8 cellular contexts compared by ENCODE assay signal in the genomic region with DNA sequence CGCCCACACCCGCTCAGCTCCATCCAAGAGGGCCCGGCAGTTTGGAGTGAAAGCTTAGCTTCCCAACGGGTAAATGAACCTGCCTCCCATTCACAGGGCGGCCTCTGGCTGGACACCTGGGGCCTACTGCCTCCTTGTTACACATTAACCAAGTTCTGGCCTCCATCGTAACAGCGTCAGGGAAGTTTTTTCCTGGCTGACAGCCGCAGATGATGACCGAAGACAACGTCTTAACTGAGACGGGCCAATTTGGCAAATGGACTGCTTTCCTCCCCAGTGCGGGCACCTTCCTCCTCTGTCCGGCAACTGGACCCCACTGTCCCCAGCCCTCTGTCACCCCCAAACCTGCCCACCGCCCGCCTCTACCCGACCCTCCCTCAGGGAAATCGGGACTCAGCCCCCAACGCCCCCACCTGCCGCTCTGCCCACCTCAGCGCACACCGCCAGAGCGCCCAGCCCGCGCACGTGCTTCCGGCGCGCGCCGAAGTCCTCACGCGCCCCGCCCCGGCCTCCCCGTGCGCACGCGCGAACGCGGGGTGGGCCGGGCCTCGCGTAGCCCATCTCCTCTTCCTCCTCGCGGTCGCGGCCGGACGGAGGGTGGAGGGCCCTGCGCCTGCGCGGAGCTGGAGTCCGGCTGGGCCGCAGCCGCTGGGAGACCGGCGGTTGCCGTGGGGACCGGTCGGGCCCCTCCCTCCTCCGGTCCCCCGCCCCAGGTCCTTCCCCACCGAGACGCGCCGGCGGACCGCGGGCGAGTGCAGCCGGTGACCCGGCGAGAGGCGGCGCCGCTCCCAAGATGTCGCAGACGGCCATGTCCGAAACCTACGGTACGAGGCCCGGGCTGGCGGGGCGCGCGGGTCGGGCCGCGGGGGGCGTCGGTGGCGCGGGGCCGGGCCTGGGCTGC. TPM values are rescaled to one million over a fixed set of nuclear protein-coding genes. Genes with fewer than 3 reads are reported as not detected.
A peak's percentile ranks its signal among the peaks of the same experiment; 100 is the strongest.
DNase-seq lines count a peak whose midpoint lies in the region; ATAC-seq and TF ChIP-seq lines count a peak whose summit lies in the region.

A gene with protein sequence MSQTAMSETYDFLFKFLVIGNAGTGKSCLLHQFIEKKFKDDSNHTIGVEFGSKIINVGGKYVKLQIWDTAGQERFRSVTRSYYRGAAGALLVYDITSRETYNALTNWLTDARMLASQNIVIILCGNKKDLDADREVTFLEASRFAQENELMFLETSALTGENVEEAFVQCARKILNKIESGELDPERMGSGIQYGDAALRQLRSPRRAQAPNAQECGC (plus strand): TSS at position 565 of the 901 bp plus-strand sequence. CDS start 229 bp downstream, at position 794.

- POLR2A ChIA-PET in AG04450 (lab: Yijun Ruan, JAX): interaction anchor here (0.8 to 1.1 kb wide), 5 partner anchors 10 to 238 kb away, joined by 3 read pairs; a partner anchor contains a TSS

- peaks cover 11% of the 10 kb centered on the region for H3K9me3 ChIP-seq in AG04450 (ENCODE audit: control insufficient read depth, insufficient read depth, low read length)
- H3K9me3 ChIP-seq in liver (ENCODE audit: control insufficient read depth in 4 of 4, low read length in 3 of 4): no peaks in the 10 kb centered on the region

- no peaks in the 10 kb centered on the region for H3K36me3 ChIP-seq in liver (ENCODE audit: control insufficient read depth in 4 of 4, insufficient read depth in 3 of 4, low read depth in 1 of 4, low read length in 3 of 4)

- H3K27ac ChIP-seq in AG04450 (ENCODE audit: low read depth, low read length): peak within 1 kb of the TSS; percentile 3
- H3K27ac ChIP-seq in liver (ENCODE audit: low read depth in 1 of 2, low read length in 2 of 2): peak within 1 kb of the TSS; percentile 93 to 96

- ATAC-seq in GM18873 (IDR thresholded peaks at IDR 0.05; ENCODE audit: low FRiP score, unreplicated experiment) (peak; percentile 70), HG03108 (IDR thresholded peaks at IDR 0.05; ENCODE audit: unreplicated experiment) (peak; percentile 77)

- DNase-seq in AG04450 (ENCODE audit: low read depth, low spot score) (peak; percentile 54), NCI-H524 treated with DMSO at 0.1 percent for 48 hours (lab: John Stamatoyannopoulos, UW) (peak; percentile 23), dermis blood vessel endothelial cell (peak; percentile 93)
- DNase-seq in activated CD4-positive, alpha-beta T cell treated with anti-CD3 and anti-CD28 coated beads, Interleukin-2, amount 50 U/mL, for 24 hours (ENCODE audit: low read depth in 1 of 2, low spot score in 1 of 2): peak; percentile 46 to 62
- peak; percentile 75 for DNase-seq in stimulated activated CD4-positive, alpha-beta T cell treated with anti-CD3 and anti-CD28 coated beads, Interleukin-4, amount 100 ng/mL, for 1 hour

- H3K9ac ChIP-seq in liver (ENCODE audit: low read depth in 1 of 2, low read length in 2 of 2): peak within 1 kb of the TSS; percentile 82 to 94

- CTCF ChIA-PET in AG04450 (lab: Charles Lee): no interaction called here

- H3K27me3 ChIP-seq in AG04450 (ENCODE audit: control insufficient read depth, insufficient read depth, low read length) (no peaks in the 10 kb centered on the region), liver (ENCODE audit: control insufficient read depth in 4 of 4, insufficient read depth in 4 of 4, low read length in 3 of 4) (no peaks in the 10 kb centered on the region)

- H3K4me3 ChIP-seq in AG04450 (ENCODE audit: low read depth, low read length) (peak within 1 kb of the TSS; percentile 68), liver (ENCODE audit: low read depth in 1 of 3, low read length in 3 of 3) (peak within 1 kb of the TSS; percentile 79 to 95 (median 86))

- 5% methylated on average over 95 of the region's 95 CpGs for WGBS in liver

- peaks cover 10 to 49% (median 38%) of the 10 kb centered on the region in 4 donors for H3K4me1 ChIP-seq in liver (ENCODE audit: control insufficient read depth in 4 of 4, insufficient read depth in 4 of 4, low read length in 3 of 4)

- no peak for TF ChIP-seq CTCF in AG04450 (IDR thresholded peaks at IDR 0.05; ENCODE audit: low read depth, low read length)
- TF ChIP-seq CTCF in liver (IDR thresholded peaks at IDR 0.05; ENCODE audit: low read depth, low read length, missing input control): no peak

- TF ChIP-seq RAD21 in liver (IDR thresholded peaks at IDR 0.05): peak; percentile 39 to 46

TF ChIP-seq in liver, 16 proteins besides CTCF, POLR2A, EP300 and RAD21:
- TF ChIP-seq, protein P1, sequence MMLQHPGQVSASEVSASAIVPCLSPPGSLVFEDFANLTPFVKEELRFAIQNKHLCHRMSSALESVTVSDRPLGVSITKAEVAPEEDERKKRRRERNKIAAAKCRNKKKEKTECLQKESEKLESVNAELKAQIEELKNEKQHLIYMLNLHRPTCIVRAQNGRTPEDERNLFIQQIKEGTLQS (IDR thresholded peaks at IDR 0.05): no peak
- TF ChIP-seq NR2F2 (IDR thresholded peaks at IDR 0.05): no peak
- no peak for TF ChIP-seq HNF4G (IDR thresholded peaks at IDR 0.05)
- peak in 1 of 2 donors; percentile 30 for TF ChIP-seq GABPA (IDR thresholded peaks at IDR 0.05 in 1 of 2, conservative IDR thresholded peaks at IDR 0.05 in 1 of 2)
- TF ChIP-seq, protein P2, sequence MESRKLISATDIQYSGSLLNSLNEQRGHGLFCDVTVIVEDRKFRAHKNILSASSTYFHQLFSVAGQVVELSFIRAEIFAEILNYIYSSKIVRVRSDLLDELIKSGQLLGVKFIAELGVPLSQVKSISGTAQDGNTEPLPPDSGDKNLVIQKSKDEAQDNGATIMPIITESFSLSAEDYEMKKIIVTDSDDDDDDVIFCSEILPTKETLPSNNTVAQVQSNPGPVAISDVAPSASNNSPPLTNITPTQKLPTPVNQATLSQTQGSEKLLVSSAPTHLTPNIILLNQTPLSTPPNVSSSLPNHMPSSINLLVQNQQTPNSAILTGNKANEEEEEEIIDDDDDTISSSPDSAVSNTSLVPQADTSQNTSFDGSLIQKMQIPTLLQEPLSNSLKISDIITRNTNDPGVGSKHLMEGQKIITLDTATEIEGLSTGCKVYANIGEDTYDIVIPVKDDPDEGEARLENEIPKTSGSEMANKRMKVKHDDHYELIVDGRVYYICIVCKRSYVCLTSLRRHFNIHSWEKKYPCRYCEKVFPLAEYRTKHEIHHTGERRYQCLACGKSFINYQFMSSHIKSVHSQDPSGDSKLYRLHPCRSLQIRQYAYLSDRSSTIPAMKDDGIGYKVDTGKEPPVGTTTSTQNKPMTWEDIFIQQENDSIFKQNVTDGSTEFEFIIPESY (IDR thresholded peaks at IDR 0.05): no peak
- peak; percentile 90 for TF ChIP-seq TAF1 (conservative IDR thresholded peaks at IDR 0.05)
- TF ChIP-seq, protein P3, sequence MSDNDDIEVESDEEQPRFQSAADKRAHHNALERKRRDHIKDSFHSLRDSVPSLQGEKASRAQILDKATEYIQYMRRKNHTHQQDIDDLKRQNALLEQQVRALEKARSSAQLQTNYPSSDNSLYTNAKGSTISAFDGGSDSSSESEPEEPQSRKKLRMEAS (IDR thresholded peaks at IDR 0.05): peak; percentile 67
- TF ChIP-seq RXRA (IDR thresholded peaks at IDR 0.05): peak; percentile 62 to 79
- peak; percentile 42 to 58 for TF ChIP-seq HNF4A (conservative IDR thresholded peaks at IDR 0.05)
- TF ChIP-seq, protein P4, sequence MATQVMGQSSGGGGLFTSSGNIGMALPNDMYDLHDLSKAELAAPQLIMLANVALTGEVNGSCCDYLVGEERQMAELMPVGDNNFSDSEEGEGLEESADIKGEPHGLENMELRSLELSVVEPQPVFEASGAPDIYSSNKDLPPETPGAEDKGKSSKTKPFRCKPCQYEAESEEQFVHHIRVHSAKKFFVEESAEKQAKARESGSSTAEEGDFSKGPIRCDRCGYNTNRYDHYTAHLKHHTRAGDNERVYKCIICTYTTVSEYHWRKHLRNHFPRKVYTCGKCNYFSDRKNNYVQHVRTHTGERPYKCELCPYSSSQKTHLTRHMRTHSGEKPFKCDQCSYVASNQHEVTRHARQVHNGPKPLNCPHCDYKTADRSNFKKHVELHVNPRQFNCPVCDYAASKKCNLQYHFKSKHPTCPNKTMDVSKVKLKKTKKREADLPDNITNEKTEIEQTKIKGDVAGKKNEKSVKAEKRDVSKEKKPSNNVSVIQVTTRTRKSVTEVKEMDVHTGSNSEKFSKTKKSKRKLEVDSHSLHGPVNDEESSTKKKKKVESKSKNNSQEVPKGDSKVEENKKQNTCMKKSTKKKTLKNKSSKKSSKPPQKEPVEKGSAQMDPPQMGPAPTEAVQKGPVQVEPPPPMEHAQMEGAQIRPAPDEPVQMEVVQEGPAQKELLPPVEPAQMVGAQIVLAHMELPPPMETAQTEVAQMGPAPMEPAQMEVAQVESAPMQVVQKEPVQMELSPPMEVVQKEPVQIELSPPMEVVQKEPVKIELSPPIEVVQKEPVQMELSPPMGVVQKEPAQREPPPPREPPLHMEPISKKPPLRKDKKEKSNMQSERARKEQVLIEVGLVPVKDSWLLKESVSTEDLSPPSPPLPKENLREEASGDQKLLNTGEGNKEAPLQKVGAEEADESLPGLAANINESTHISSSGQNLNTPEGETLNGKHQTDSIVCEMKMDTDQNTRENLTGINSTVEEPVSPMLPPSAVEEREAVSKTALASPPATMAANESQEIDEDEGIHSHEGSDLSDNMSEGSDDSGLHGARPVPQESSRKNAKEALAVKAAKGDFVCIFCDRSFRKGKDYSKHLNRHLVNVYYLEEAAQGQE (IDR thresholded peaks at IDR 0.05): peak; percentile 93
- peak in 1 of 2 donors; percentile 69 for TF ChIP-seq EGR1 (IDR thresholded peaks at IDR 0.05; ENCODE audit: low read depth in 2 of 2)
- TF ChIP-seq FOXA2 (IDR thresholded peaks at IDR 0.05): peak; percentile 73
- TF ChIP-seq YY1 (IDR thresholded peaks at IDR 0.05): peak; percentile 91
- TF ChIP-seq FOXA1 (IDR thresholded peaks at IDR 0.05): peak; percentile 72
- no peak for TF ChIP-seq JUND (IDR thresholded peaks at IDR 0.05)
- peak; percentile 75 for TF ChIP-seq SP1 (IDR thresholded peaks at IDR 0.05)

RNA-seq across cellular contexts. Expression of the gene that starts here (rescaled TPM):
- polyA plus RNA-seq in AG04450 (2011; rRNA removed) (33.5 and 50.6 TPM in 2 replicates), liver (10 to 100 TPM; 32.6 to 51.9 TPM)
- polyA minus RNA-seq in AG04450 (2011; rRNA and poly(A)+ RNA removed): 8.4 and 14.5 TPM in 2 replicates
- total RNA-seq in dermis blood vessel endothelial cell (22.1 and 25.8 TPM in 2 replicates), liver (10 to 100 TPM; 16.5 to 26.4 TPM)

Comparison
In these comparisons a context has a peak if more than half of its experiments do, and no peak if none do; other contexts are left out.
1. Peak in every context shown above with its lines: DNase-seq, ATAC-seq, H3K4me3 ChIP-seq and H3K27ac ChIP-seq.
2. DNase-seq: peak in every context shown above with its lines; median percentile 93 in dermis blood vessel endothelial cell; 75 in stimulated activated CD4-positive, alpha-beta T cell treated with anti-CD3 and anti-CD28 coated beads, Interleukin-4, amount 100 ng/mL, for 1 hour; 54 in AG04450; 54 in activated CD4-positive, alpha-beta T cell treated with anti-CD3 and anti-CD28 coated beads, Interleukin-2, amount 50 U/mL, for 24 hours; 23 in NCI-H524 treated with DMSO at 0.1 percent for 48 hours.